In genomic region chr16:918741-919657, GRCh38 we compare ENCODE assay signal across 23 cellular contexts. TPM values are rescaled to one million over a fixed set of nuclear protein-coding genes. Genes with fewer than 3 reads are reported as not detected.
DNase-seq lines count a peak whose midpoint lies in the region; ATAC-seq and TF ChIP-seq lines count a peak whose summit lies in the region.
"Had no signal": no experiment of that assay in that cellular context is flagged by ENCODE, and none has a peak within 500 bp of the region (broad histone marks: within the 10 kb centered on the region; RNA-seq: fewer than 3 reads in every experiment).

No MANE protein-coding gene starts in this region.

- H3K4me1 ChIP-seq in HEK293 (ENCODE audit: control insufficient read depth, insufficient read depth, low read length) = no peaks in the 10 kb centered on the region
- H3K4me1 ChIP-seq in spleen = peaks cover 0 to 29% (median 13%) of the 10 kb centered on the region in 6 donors
- no peaks in the 10 kb centered on the region for H3K4me1 ChIP-seq in HAP-1

- H3K36me3 ChIP-seq in HEK293 (ENCODE audit: control insufficient read depth in 2 of 2, insufficient read depth in 1 of 2, low read length in 2 of 2) (no peaks in the 10 kb centered on the region), spleen (peaks cover 0 to 43% (median 6%) of the 10 kb centered on the region in 6 donors), HAP-1 (replicated peaks) (no peaks in the 10 kb centered on the region)
- H3K36me3 ChIP-seq: SJCRH30 had no signal

- H3K27ac ChIP-seq in HEK293 (ENCODE audit: extremely low read depth, low read depth, low read length) = no peak overlapping the region
- peak overlapping the region in 2 of 8 donors; percentile 38 to 64 for H3K27ac ChIP-seq in spleen
- H3K27ac ChIP-seq: RWPE1, SJCRH30 had no signal

- ATAC-seq in left ventricle myocardium superior = no peak
- ATAC-seq: HepG2 had no signal

- no peak overlapping the region for H3K4me3 ChIP-seq in HEK293 (ENCODE audit: low read depth, low read length)
- no peak overlapping the region for H3K4me3 ChIP-seq in spleen
- no peak overlapping the region for H3K4me3 ChIP-seq in HAP-1
- H3K4me3 ChIP-seq: SJCRH30 had no signal

- no peaks in the 10 kb centered on the region for H3K27me3 Mint-ChIP-seq in neural crest cell (ENCODE audit: low read depth)
- H3K27me3 Mint-ChIP-seq: CD4-positive, CD25-positive, alpha-beta regulatory T cell had no signal

- WGBS in spleen, 5 donors = 90 to 96% (median 95%) methylated on average over 24 to 47 of the region's 47 CpGs

- DNase-seq in left ventricle myocardium superior (peak; percentile 25), cardiac septum (ENCODE audit: low spot score) (no peak), neural crest cell (ENCODE audit: low read depth, low spot score) (no peak), spleen (peak; percentile 61), OCI-M2 (lab: John Stamatoyannopoulos, UW; ENCODE audit: unreplicated experiment) (no peak), HPDE6-E6E7 (ENCODE audit: extremely low spot score) (no peak), HAP-1 (ENCODE audit: low spot score in 2 of 2) (no peak)
- DNase-seq: AML-193; CD4-positive, CD25-positive, alpha-beta regulatory T cell; EL; GF-D8; KBM-7; MM.1S; NCI-H1092 treated with DMSO at 0.1 percent for 48 hours; NCI-H1436 treated with DMSO at 0.1 percent for 48 hours; NCI-H1930; NCI-H2227 treated with DMSO at 0.1 percent for 48 hours; NCI-H510A treated with DMSO at 0.1 percent for 48 hours; NCI-H748 treated with DMSO at 0.1 percent for 48 hours; SJCRH30 had no signal

- CTCF ChIA-PET in HEK293 (lab: Yijun Ruan, JAX) = no interaction called here

- no peak for TF ChIP-seq POLR2A in spleen (IDR thresholded peaks at IDR 0.05)

- no peak overlapping the region for H3K4me3 Mint-ChIP-seq in neural crest cell
- H3K4me3 Mint-ChIP-seq: CD4-positive, CD25-positive, alpha-beta regulatory T cell had no signal

- H3K27ac Mint-ChIP-seq in neural crest cell (ENCODE audit: unreplicated experiment) = peak overlapping the region; percentile 81
- H3K27ac Mint-ChIP-seq: CD4-positive, CD25-positive, alpha-beta regulatory T cell had no signal

- H3K9me3 ChIP-seq in HEK293 (ENCODE audit: control insufficient read depth, insufficient read depth, low read depth, low read length) = no peaks in the 10 kb centered on the region
- H3K9me3 ChIP-seq in spleen = peaks cover 0 to 6% (median 1%) of the 10 kb centered on the region in 8 donors
- no peaks in the 10 kb centered on the region for H3K9me3 ChIP-seq in HAP-1
- H3K9me3 ChIP-seq: SJCRH30 had no signal

- H3K9me3 Mint-ChIP-seq in neural crest cell = peaks cover 3% of the 10 kb centered on the region

- TF ChIP-seq CTCF in HEK293 (tag by site-specific recombination; IDR thresholded peaks at IDR 0.05) (no peak), neural crest cell (conservative IDR thresholded peaks at IDR 0.05) (no peak), spleen (IDR thresholded peaks at IDR 0.05 in 8 of 11, conservative IDR thresholded peaks at IDR 0.05 in 3 of 11) (no peak)

- in situ Hi-C loops in HAP-1 (cut with MboI; ENCODE audit: low sequenced_read_pairs) = no loop called here

- H3K36me3 Mint-ChIP-seq in neural crest cell (ENCODE audit: low read depth) = peaks cover 21% of the 10 kb centered on the region

- POLR2A ChIA-PET in HEK293 (lab: Yijun Ruan, JAX) = no interaction called here

- no peaks in the 10 kb centered on the region for H3K27me3 ChIP-seq in spleen (replicated peaks in 1 of 7)
- H3K27me3 ChIP-seq in HAP-1 (ENCODE audit: low read depth) = no peaks in the 10 kb centered on the region
- H3K27me3 ChIP-seq: SJCRH30 had no signal

- intact Hi-C loops in left ventricle myocardium superior (cut with micrococcal nuclease) (no loop called here), cardiac septum (cut with DNase I) (no loop called here), spleen (cut with DNase I; ENCODE audit: low total_unique reads) (no loop called here)

- peaks cover 24% of the 10 kb centered on the region for H3K4me1 Mint-ChIP-seq in neural crest cell

TF ChIP-seq in HEK293, 187 proteins besides CTCF, POLR2A, EP300 and RAD21:
- TF ChIP-seq ZNF175 (tag by site-specific recombination; IDR thresholded peaks at IDR 0.05) (no peak), ZSCAN4 (tag by site-specific recombination; IDR thresholded peaks at IDR 0.05) (no peak), EGR2 (tag by site-specific recombination; IDR thresholded peaks at IDR 0.05; ENCODE audit: low read depth) (0 out of 2 replicates have a peak, but pooled peaks have one; percentile 17)
TF ChIP-seq in HEK293: peak in this region for 1.

RNA-seq across cellular contexts. Expression of gene LMF1, which starts 51.8 kb away (rescaled TPM):
- total RNA-seq in left ventricle myocardium superior (6.0 TPM), cardiac septum (8.4 TPM), neural crest cell (16.0 and 19.4 TPM in 2 replicates), spleen (10 to 100 TPM; 22.5 to 57.6 (median 39.9) TPM)
- polyA plus RNA-seq in spleen = 10 to 100 TPM; 10.4 to 22.6 (median 19.8) TPM

Comparison
In these comparisons a context has a peak if more than half of its experiments do, and no peak if none do; other contexts are left out.
1. DNase-seq: peak in left ventricle myocardium superior (single experiment) and spleen (single experiment); none in cardiac septum (single experiment), neural crest cell (single experiment), OCI-M2 (single experiment), HPDE6-E6E7 (single experiment) and HAP-1 (0 of 2).